Comparison of ENCODE assay signal across 19 cellular contexts in the genomic region with DNA sequence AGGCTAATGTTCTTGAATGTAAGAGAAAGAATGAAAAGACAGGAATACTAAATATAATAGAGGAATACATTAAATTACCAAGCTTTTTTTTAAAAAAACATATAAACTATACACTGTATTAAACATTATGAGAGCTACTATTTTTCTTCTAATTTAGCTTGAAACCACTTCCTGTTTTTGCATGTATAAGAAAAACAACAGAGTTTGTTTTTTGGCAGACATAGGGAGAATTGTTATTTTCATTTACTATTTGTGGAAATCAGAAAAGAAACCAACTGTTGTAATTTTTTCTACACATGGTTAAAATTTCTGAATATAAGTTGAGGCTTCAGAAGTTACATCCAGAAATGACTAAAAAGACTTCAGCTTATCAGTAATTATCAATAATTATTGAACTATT.
DNase-seq lines count a peak whose midpoint lies in the region; ATAC-seq and TF ChIP-seq lines count a peak whose summit lies in the region.
"Had no signal": no experiment of that assay in that cellular context is flagged by ENCODE, and none has a peak within 500 bp of the region (broad histone marks: within the 10 kb centered on the region; RNA-seq: fewer than 3 reads in every experiment).

No MANE protein-coding gene starts in this region.

- peak; percentile 38 for DNase-seq in GM12865 (ENCODE audit: low read depth)
- DNase-seq in stimulated activated CD4-positive, alpha-beta T cell treated with anti-CD3 and anti-CD28 coated beads, Interleukin-2, amount 100 ng/mL, for 24 hours: no peak
- no peak for DNase-seq in ascending aorta (ENCODE audit: low spot score in 2 of 2)
- DNase-seq in NK-92 (lab: John Stamatoyannopoulos, UW; ENCODE audit: unreplicated experiment): no peak
- DNase-seq in activated CD8-positive, alpha-beta T cell treated with anti-CD3 and anti-CD28 coated beads, Interleukin-2, amount 10 ng/mL, durations not matched to agents 7 days and 5 days: no peak
- DNase-seq: CD8-positive, alpha-beta T cell; DND-41; GDM1; MG63; NCI-H187 treated with DMSO at 0.1 percent for 48 hours; NCI-H510A; NCI-H82; SHP77 treated with DMSO at 0.1 percent for 48 hours had no signal

- no peak overlapping the region for H3K4me3 Mint-ChIP-seq in activated CD8-positive, alpha-beta T cell treated with anti-CD3 and anti-CD28 coated beads, Interleukin-2, amount 10 ng/mL, durations not matched to agents 7 days and 5 days
- H3K4me3 Mint-ChIP-seq: CD8-positive, alpha-beta T cell; T-helper 2 cell treated with Interferon-gamma antibody and Interleukin-4, amounts not matched to agents 5 μg/mL and 100 μg/mL, for 36 hours had no signal

- no peaks in the 10 kb centered on the region for H3K36me3 Mint-ChIP-seq in activated CD8-positive, alpha-beta T cell treated with anti-CD3 and anti-CD28 coated beads, Interleukin-2, amount 10 ng/mL, durations not matched to agents 7 days and 5 days (ENCODE audit: low read depth)
- H3K36me3 Mint-ChIP-seq: CD8-positive, alpha-beta T cell had no signal

- H4K20me1 ChIP-seq in SU-DHL-6 (ENCODE audit: low read depth, low read length): no peaks in the 10 kb centered on the region

- H3K4me2 ChIP-seq in SU-DHL-6 (ENCODE audit: low read depth, low read length, poor library complexity, severe bottlenecking): peak overlapping the region; percentile 71

- H3K4me3 ChIP-seq in GM12865 (ENCODE audit: low read depth, low read length) (no peak overlapping the region), SU-DHL-6 (ENCODE audit: insufficient read depth, low read length, poor library complexity, severe bottlenecking) (peak overlapping the region; percentile 34), ascending aorta (no peak overlapping the region)
- H3K4me3 ChIP-seq: MG63 had no signal

- peak overlapping the region; percentile 86 for H2AFZ ChIP-seq in SU-DHL-6 (ENCODE audit: low read depth, low read length, severe bottlenecking)

- intact Hi-C loops in ascending aorta (cut with DNase I): no loop called here

- CTCF ChIA-PET in activated CD8-positive, alpha-beta T cell treated with anti-CD3 and anti-CD28 coated beads, Interleukin-2, amount 10 ng/mL, durations not matched to agents 7 days and 5 days (lab: Charles Lee): no interaction called here

- no peaks in the 10 kb centered on the region for H3K79me2 ChIP-seq in SU-DHL-6 (ENCODE audit: insufficient read depth, low read length)

- POLR2A ChIA-PET in activated CD8-positive, alpha-beta T cell treated with anti-CD3 and anti-CD28 coated beads, Interleukin-2, amount 10 ng/mL, durations not matched to agents 7 days and 5 days (lab: Charles Lee): no interaction called here

- no peaks in the 10 kb centered on the region for H3K9me3 Mint-ChIP-seq in activated CD8-positive, alpha-beta T cell treated with anti-CD3 and anti-CD28 coated beads, Interleukin-2, amount 10 ng/mL, durations not matched to agents 7 days and 5 days (ENCODE audit: insufficient read depth)
- H3K9me3 Mint-ChIP-seq: CD8-positive, alpha-beta T cell; T-helper 2 cell treated with Interferon-gamma antibody and Interleukin-4, amounts not matched to agents 5 μg/mL and 100 μg/mL, for 36 hours had no signal

- H3K27ac Mint-ChIP-seq in activated CD8-positive, alpha-beta T cell treated with anti-CD3 and anti-CD28 coated beads, Interleukin-2, amount 10 ng/mL, durations not matched to agents 7 days and 5 days: no peak overlapping the region
- H3K27ac Mint-ChIP-seq: CD8-positive, alpha-beta T cell; T-helper 2 cell treated with Interferon-gamma antibody and Interleukin-4, amounts not matched to agents 5 μg/mL and 100 μg/mL, for 36 hours had no signal

- no peaks in the 10 kb centered on the region for H3K9me2 ChIP-seq in SU-DHL-6 (replicated peaks; ENCODE audit: insufficient read depth, low read length)

- peaks cover 0 to 3% of the 10 kb centered on the region in 2 donors for H3K4me1 ChIP-seq in ascending aorta

- H3K27me3 ChIP-seq in SU-DHL-6 (ENCODE audit: low read length) (no peaks in the 10 kb centered on the region), ascending aorta (no peaks in the 10 kb centered on the region)
- H3K27me3 ChIP-seq: MG63 had no signal

- H3K36me3 ChIP-seq in SU-DHL-6 (ENCODE audit: low read length) (no peaks in the 10 kb centered on the region), ascending aorta (no peaks in the 10 kb centered on the region)
- H3K36me3 ChIP-seq: MG63 had no signal

- no peaks in the 10 kb centered on the region for H3K4me1 Mint-ChIP-seq in activated CD8-positive, alpha-beta T cell treated with anti-CD3 and anti-CD28 coated beads, Interleukin-2, amount 10 ng/mL, durations not matched to agents 7 days and 5 days (ENCODE audit: low read depth)

- peak overlapping the region; percentile 66 for H3K27ac ChIP-seq in SU-DHL-6 (ENCODE audit: low read depth, low read length)
- no peak overlapping the region for H3K27ac ChIP-seq in ascending aorta
- H3K27ac ChIP-seq: 22Rv1 had no signal

- TF ChIP-seq CTCF in GM12865 (IDR thresholded peaks at IDR 0.05; ENCODE audit: insufficient read depth, low read depth, low read length, missing control alignments) (no peak), SU-DHL-6 (IDR thresholded peaks at IDR 0.05; ENCODE audit: insufficient read depth, low read length, poor library complexity, severe bottlenecking) (no peak), ascending aorta (IDR thresholded peaks at IDR 0.05) (no peak)

- H3K27me3 Mint-ChIP-seq in activated CD8-positive, alpha-beta T cell treated with anti-CD3 and anti-CD28 coated beads, Interleukin-2, amount 10 ng/mL, durations not matched to agents 7 days and 5 days (ENCODE audit: low read depth): no peaks in the 10 kb centered on the region

- peak; percentile 66 for ATAC-seq in GM21390 (IDR thresholded peaks at IDR 0.05; ENCODE audit: unreplicated experiment)
- peak; percentile 68 for ATAC-seq in HG02798 (IDR thresholded peaks at IDR 0.05; ENCODE audit: poor library complexity, unreplicated experiment)
- no peak for ATAC-seq in activated CD8-positive, alpha-beta T cell treated with anti-CD3 and anti-CD28 coated beads, Interleukin-2, amount 10 ng/mL, durations not matched to agents 7 days and 5 days
- ATAC-seq: CD8-positive, alpha-beta T cell; HepG2 had no signal

- H3F3A ChIP-seq in SU-DHL-6 (ENCODE audit: insufficient read depth): 0 out of 2 replicates have a peak, but pooled peaks cover 6% of the 10 kb centered on the region

- H3K9ac ChIP-seq in SU-DHL-6 (ENCODE audit: low read length): peak overlapping the region; percentile 30; the same call in 1 of the 2 replicates

- H3K9me3 ChIP-seq in SU-DHL-6 (ENCODE audit: insufficient read depth, low read length): no peaks in the 10 kb centered on the region
- no peaks in the 10 kb centered on the region for H3K9me3 ChIP-seq in ascending aorta
- H3K9me3 ChIP-seq: MG63 had no signal
